ENCODE assay signal across 26 cellular contexts in genomic region chr17:2822358-2822757, GRCh38.
"Had no signal": no experiment of that assay in that cellular context is flagged by ENCODE, and none has a peak within 500 bp of the region (broad histone marks: within the 10 kb centered on the region; RNA-seq: fewer than 3 reads in every experiment).

No MANE protein-coding gene starts in this region.

- H2AFZ ChIP-seq: neural progenitor cell had no signal

- H3K27ac ChIP-seq: esophagus squamous epithelium, heart right ventricle, neural progenitor cell, prostate gland, right atrium auricular region, suprapubic skin, transverse colon, upper lobe of right lung, uterus had no signal

- DNase-seq: cortex of kidney; effector memory CD8-positive, alpha-beta T cell; erythroblast; esophagus squamous epithelium; foreskin melanocyte; glutamatergic neuron; heart right ventricle; hippocampal formation; left ventricle myocardium superior; nucleus accumbens; stimulated activated CD4-positive, alpha-beta T cell treated with anti-CD3 and anti-CD28 coated beads, Interleukin-12 subunit alpha, Interleukin-12 subunit beta, amount 100 ng/mL, for 4 hours; stimulated activated CD4-positive, alpha-beta T cell treated with anti-CD3 and anti-CD28 coated beads, Interleukin-1b, Interleukin-23, amount 100 ng/mL, for 48 hours; stimulated activated CD4-positive, alpha-beta T cell treated with anti-CD3 and anti-CD28 coated beads, Interleukin-4, amount 100 ng/mL, for 1 hour; stimulated activated CD8-positive, alpha-beta memory T cell treated with anti-CD3 and anti-CD28 coated beads, Interleukin-4, amount 100 ng/mL, for 48 hours; stimulated activated naive CD4-positive, alpha-beta T cell; stimulated activated naive CD8-positive, alpha-beta T cell treated with anti-CD3 and anti-CD28 coated beads, Interleukin-15, amount 100 ng/mL, for 72 hours; transverse colon; upper lobe of right lung; uterus had no signal

- H3K36me3 ChIP-seq: esophagus squamous epithelium, heart right ventricle, neural progenitor cell, prostate gland, right atrium auricular region, suprapubic skin, transverse colon, upper lobe of right lung, uterus had no signal

- H3K9me3 ChIP-seq: esophagus squamous epithelium, heart right ventricle, prostate gland, right atrium auricular region, suprapubic skin, transverse colon, upper lobe of right lung, uterus had no signal

- ATAC-seq: effector memory CD8-positive, alpha-beta T cell; heart right ventricle; left ventricle myocardium superior; sciatic nerve; stimulated activated naive CD8-positive, alpha-beta T cell treated with anti-CD3 and anti-CD28 coated beads, Interleukin-15, amount 100 ng/mL, for 72 hours; upper lobe of right lung had no signal

- H3K9ac ChIP-seq: neural progenitor cell had no signal

- H3K27me3 ChIP-seq: neural progenitor cell, right atrium auricular region, suprapubic skin, transverse colon, uterus had no signal

- H3K4me2 ChIP-seq: neural progenitor cell, smooth muscle cell had no signal

- H3K4me1 ChIP-seq: esophagus squamous epithelium, neural progenitor cell, prostate gland, right atrium auricular region, suprapubic skin, transverse colon, upper lobe of right lung, uterus had no signal

- H3K4me3 ChIP-seq: esophagus squamous epithelium, heart right ventricle, lung, neural progenitor cell, prostate gland, right atrium auricular region, smooth muscle cell, suprapubic skin, transverse colon, upper lobe of right lung, uterus had no signal
